ENCODE assay signal across 1 cellular context in genomic region chr18:10140928-10141327, GRCh38.
A peak's percentile ranks its signal among the peaks of the same experiment; 100 is the strongest.
TF ChIP-seq lines count a peak whose summit lies in the region.

No MANE protein-coding gene starts in this region.

TF ChIP-seq in HepG2, 621 proteins besides CTCF, POLR2A, EP300 and RAD21 (continued from another document and continues in another):
- TF ChIP-seq HOMEZ (CRISPR knock-in tag; IDR thresholded peaks at IDR 0.05; ENCODE audit: low read depth) (peak; percentile 58; the same call in 1 of the 2 replicates), HINFP (CRISPR knock-in tag; IDR thresholded peaks at IDR 0.05; ENCODE audit: low read depth) (no peak), FOXA1 (IDR thresholded peaks at IDR 0.05) (no peak), FOXA1 (CRISPR knock-in tag; IDR thresholded peaks at IDR 0.05) (peak; percentile 70), ZUFSP (CRISPR knock-in tag; IDR thresholded peaks at IDR 0.05; ENCODE audit: borderline replicate concordance) (no peak), HNRNPL (IDR thresholded peaks at IDR 0.05; ENCODE audit: low read depth, low read length) (no peak), ZNF891 (CRISPR knock-in tag; IDR thresholded peaks at IDR 0.05) (no peak), MAFG (CRISPR knock-in tag; IDR thresholded peaks at IDR 0.05) (no peak), ERF (CRISPR knock-in tag; IDR thresholded peaks at IDR 0.05) (no peak), ETV5 (CRISPR knock-in tag; IDR thresholded peaks at IDR 0.05; ENCODE audit: borderline replicate concordance) (no peak), MLXIP (CRISPR knock-in tag; IDR thresholded peaks at IDR 0.05; ENCODE audit: borderline replicate concordance) (no peak), SMYD3 (CRISPR knock-in tag; IDR thresholded peaks at IDR 0.05) (no peak), RBAK (CRISPR knock-in tag; IDR thresholded peaks at IDR 0.05) (no peak), SOX5 (CRISPR knock-in tag; IDR thresholded peaks at IDR 0.05; ENCODE audit: borderline replicate concordance) (peak; percentile 39; the same call in 1 of the 2 replicates), ISX (CRISPR knock-in tag; conservative IDR thresholded peaks at IDR 0.05) (no peak), ZSCAN12 (CRISPR knock-in tag; IDR thresholded peaks at IDR 0.05) (no peak), ZNF775 (CRISPR knock-in tag; IDR thresholded peaks at IDR 0.05; ENCODE audit: borderline replicate concordance) (no peak), MEIS2 (CRISPR knock-in tag; IDR thresholded peaks at IDR 0.05) (0 out of 2 replicates have a peak, but pooled peaks have one; percentile 40), TEAD3 (CRISPR knock-in tag; optimal IDR thresholded peaks at IDR 0.05; ENCODE audit: borderline replicate concordance) (no peak), ZNF513 (CRISPR knock-in tag; conservative IDR thresholded peaks at IDR 0.05) (no peak), ARID3A (IDR thresholded peaks at IDR 0.05; ENCODE audit: low read depth, low read length) (peak; percentile 85), SRF (IDR thresholded peaks at IDR 0.05; ENCODE audit: low read depth, low read length) (no peak), ZSCAN9 (CRISPR knock-in tag; IDR thresholded peaks at IDR 0.05; ENCODE audit: borderline replicate concordance) (0 out of 2 replicates have a peak, but pooled peaks have one; percentile 43), AGO2 (optimal IDR thresholded peaks at IDR 0.05; ENCODE audit: low read depth, low read length) (no peak), BHLHE40 (IDR thresholded peaks at IDR 0.05; ENCODE audit: low read length) (no peak), ATF7-NPFF (CRISPR knock-in tag; IDR thresholded peaks at IDR 0.05; ENCODE audit: low read depth) (no peak), SIX1 (CRISPR knock-in tag; IDR thresholded peaks at IDR 0.05; ENCODE audit: borderline replicate concordance) (no peak), ZNF816 (CRISPR knock-in tag; IDR thresholded peaks at IDR 0.05; ENCODE audit: borderline replicate concordance) (no peak), ZNF644 (CRISPR knock-in tag; IDR thresholded peaks at IDR 0.05; ENCODE audit: low read depth) (peak; percentile 19; the same call in 1 of the 2 replicates), CEBPB (IDR thresholded peaks at IDR 0.05; ENCODE audit: borderline replicate concordance, low read depth, low read length) (no peak), TBX3 (IDR thresholded peaks at IDR 0.05; ENCODE audit: borderline replicate concordance) (no peak), ZFP36 (IDR thresholded peaks at IDR 0.05; ENCODE audit: borderline replicate concordance, low read depth, low read length, partially characterized antibody) (no peak), ZNF296 (CRISPR knock-in tag; conservative IDR thresholded peaks at IDR 0.05) (no peak), ZNF446 (CRISPR knock-in tag; IDR thresholded peaks at IDR 0.05) (no peak), ZBTB38 (CRISPR knock-in tag; IDR thresholded peaks at IDR 0.05) (no peak), USF2 (IDR thresholded peaks at IDR 0.05; ENCODE audit: low read depth, low read length) (no peak), USF2 (CRISPR knock-in tag; IDR thresholded peaks at IDR 0.05; ENCODE audit: borderline replicate concordance) (no peak), MAF1 (CRISPR knock-in tag; IDR thresholded peaks at IDR 0.05; ENCODE audit: borderline replicate concordance) (no peak), PBX3 (CRISPR knock-in tag; IDR thresholded peaks at IDR 0.05; ENCODE audit: borderline replicate concordance) (no peak), RFXAP (CRISPR knock-in tag; IDR thresholded peaks at IDR 0.05; ENCODE audit: borderline replicate concordance) (no peak), GRHL1 (CRISPR knock-in tag; conservative IDR thresholded peaks at IDR 0.05) (no peak), FLYWCH1 (CRISPR knock-in tag; IDR thresholded peaks at IDR 0.05) (no peak), SKI (IDR thresholded peaks at IDR 0.05; ENCODE audit: partially characterized antibody) (no peak), ZNF263 (CRISPR knock-in tag; IDR thresholded peaks at IDR 0.05) (no peak), ZNF7 (CRISPR knock-in tag; IDR thresholded peaks at IDR 0.05) (no peak), ETV6 (CRISPR knock-in tag; conservative IDR thresholded peaks at IDR 0.05) (no peak), THAP11 (CRISPR knock-in tag; IDR thresholded peaks at IDR 0.05) (no peak), ATF5 (CRISPR knock-in tag; IDR thresholded peaks at IDR 0.05; ENCODE audit: low read depth) (no peak), ZNF841 (CRISPR knock-in tag; IDR thresholded peaks at IDR 0.05; ENCODE audit: borderline replicate concordance) (no peak), FOSL1 (CRISPR knock-in tag; IDR thresholded peaks at IDR 0.05; ENCODE audit: borderline replicate concordance) (peak; percentile 65; the same call in 1 of the 2 replicates)
